ENCODE assay signal across 1 cellular context in genomic region chr21:33491373-33492102, GRCh38.
A peak's percentile ranks its signal among the peaks of the same experiment; 100 is the strongest.
TF ChIP-seq lines count a peak whose summit lies in the region.

TSS of gene DNAJC28 (minus strand) at chr21:33491716. CDS start at chr21:33489393, 2,323 bp downstream.

TF ChIP-seq in K562, 482 proteins besides CTCF, POLR2A, EP300 and RAD21 (continued from another document and continues in another):
- TF ChIP-seq MLX (CRISPR knock-in tag; conservative IDR thresholded peaks at IDR 0.05) (no peak), MXD1 (CRISPR knock-in tag; IDR thresholded peaks at IDR 0.05; ENCODE audit: borderline replicate concordance, poor library complexity, severe bottlenecking) (no peak), SMAD4 (CRISPR knock-in tag; conservative IDR thresholded peaks at IDR 0.05) (0 out of 2 replicates have a peak, but pooled peaks have one; percentile 57), MNT (conservative IDR thresholded peaks at IDR 0.05) (peak; percentile 75 to 87), SFPQ (IDR thresholded peaks at IDR 0.05; ENCODE audit: low read depth, low read length) (no peak), KAT2B (IDR thresholded peaks at IDR 0.05; ENCODE audit: low read depth, low read length) (no peak), ZFP30 (CRISPR knock-in tag; IDR thresholded peaks at IDR 0.05; ENCODE audit: borderline replicate concordance) (no peak), IRF9 (tag; IDR thresholded peaks at IDR 0.05) (0 out of 2 replicates have a peak, but pooled peaks have one; percentile 14), NCOR1 (IDR thresholded peaks at IDR 0.05) (no peak), RNF2 (IDR thresholded peaks at IDR 0.05) (no peak; the same call in 1 of the 2 replicates), XRCC5 (IDR thresholded peaks at IDR 0.05; ENCODE audit: low read depth, low read length) (0 out of 2 replicates have a peak, but pooled peaks have one; percentile 17), NR2C1 (IDR thresholded peaks at IDR 0.05) (peak; percentile 76), NR2C1 (tag; IDR thresholded peaks at IDR 0.05) (peak; percentile 77), CREB3 (tag; conservative IDR thresholded peaks at IDR 0.05; ENCODE audit: low read depth) (no peak), CC2D1A (IDR thresholded peaks at IDR 0.05) (0 out of 2 replicates have a peak, but pooled peaks have one; percentile 11), NCOA2 (IDR thresholded peaks at IDR 0.05; ENCODE audit: partially characterized antibody in 2 of 2) (peak in 1 of 2 experiments; percentile 98), FUS (optimal IDR thresholded peaks at IDR 0.05; ENCODE audit: low read depth, low read length) (no peak), ZBTB7A (IDR thresholded peaks at IDR 0.05; ENCODE audit: borderline replicate concordance, control insufficient read depth, low read depth, low read length) (peak; percentile 95), KAT7 (CRISPR knock-in tag; IDR thresholded peaks at IDR 0.05; ENCODE audit: borderline replicate concordance) (peak; percentile 85; the same call in 1 of the 2 replicates), SP1 (CRISPR knock-in tag; IDR thresholded peaks at IDR 0.05) (peak; percentile 93), ELF4 (CRISPR knock-in tag; IDR thresholded peaks at IDR 0.05) (peak; percentile 59; the same call in 1 of the 2 replicates), SIX5 (IDR thresholded peaks at IDR 0.05; ENCODE audit: borderline replicate concordance in 1 of 2, insufficient read depth in 1 of 2, low read depth in 1 of 2, low read length in 2 of 2) (peak; percentile 91 to 94), CBFA2T2 (conservative IDR thresholded peaks at IDR 0.05) (no peak), ZNF133 (CRISPR knock-in tag; IDR thresholded peaks at IDR 0.05) (no peak), NR2F6 (CRISPR knock-in tag; IDR thresholded peaks at IDR 0.05) (0 out of 2 replicates have a peak, but pooled peaks have one; percentile 49), OTX1 (CRISPR knock-in tag; IDR thresholded peaks at IDR 0.05) (0 out of 2 replicates have a peak, but pooled peaks have one; percentile 24), C11orf30 (IDR thresholded peaks at IDR 0.05; ENCODE audit: low read depth) (no peak), NR3C1 (CRISPR knock-in tag; IDR thresholded peaks at IDR 0.05) (no peak), ZNF41 (CRISPR knock-in tag; conservative IDR thresholded peaks at IDR 0.05) (no peak), SPI1 (IDR thresholded peaks at IDR 0.05; ENCODE audit: borderline replicate concordance, low read depth, low read length) (no peak), ZNF408 (CRISPR knock-in tag; IDR thresholded peaks at IDR 0.05; ENCODE audit: low read depth) (no peak), SRSF1 (IDR thresholded peaks at IDR 0.05; ENCODE audit: low read depth, low read length) (no peak), CLOCK (CRISPR knock-in tag; IDR thresholded peaks at IDR 0.05; ENCODE audit: borderline replicate concordance) (0 out of 2 replicates have a peak, but pooled peaks have one; percentile 19), E2F6 (IDR thresholded peaks at IDR 0.05; ENCODE audit: borderline replicate concordance in 1 of 2, extremely low read depth in 1 of 2, insufficient read depth in 1 of 2, insufficient read length in 1 of 2, low read depth in 1 of 2, low read length in 1 of 2, poor library complexity in 1 of 2, severe bottlenecking in 1 of 2) (peak in 1 of 2 experiments; percentile 57), GABPA (tag; conservative IDR thresholded peaks at IDR 0.05; ENCODE audit: low read depth) (peak; percentile 66), CHAMP1 (IDR thresholded peaks at IDR 0.05) (no peak; the same call in 1 of the 2 replicates), POLR3A (IDR thresholded peaks at IDR 0.05; ENCODE audit: borderline replicate concordance, extremely low read depth, insufficient read depth, insufficient read length) (no peak), ZBTB5 (IDR thresholded peaks at IDR 0.05) (no peak), SLC30A9 (CRISPR knock-in tag; IDR thresholded peaks at IDR 0.05) (no peak), ZNF143 (CRISPR knock-in tag; IDR thresholded peaks at IDR 0.05) (peak; percentile 100), POLR2AphosphoS5 (IDR thresholded peaks at IDR 0.05; ENCODE audit: control insufficient read depth, insufficient read depth, low read depth, low read length) (0 out of 2 replicates have a peak, but pooled peaks have one; percentile 67), MAFF (IDR thresholded peaks at IDR 0.05; ENCODE audit: low read length) (peak; percentile 26; the same call in 1 of the 2 replicates), PKNOX1 (IDR thresholded peaks at IDR 0.05) (peak; percentile 24; the same call in 1 of the 2 replicates), KDM1A (IDR thresholded peaks at IDR 0.05) (no peak), PREB (CRISPR knock-in tag; IDR thresholded peaks at IDR 0.05) (no peak)
